Comparison of ENCODE assay signal across 20 cellular contexts in genomic region chr16:67526149-67526732, GRCh38. TPM values are rescaled to one million over a fixed set of nuclear protein-coding genes. Genes with fewer than 3 reads are reported as not detected.
DNase-seq lines count a peak whose midpoint lies in the region; ATAC-seq and TF ChIP-seq lines count a peak whose summit lies in the region.
"Had no signal": no experiment of that assay in that cellular context is flagged by ENCODE, and none has a peak within 500 bp of the region (broad histone marks: within the 10 kb centered on the region; RNA-seq: fewer than 3 reads in every experiment).

No MANE protein-coding gene starts in this region.

- no peak overlapping the region for H3K23ac ChIP-seq in IMR-90 (ENCODE audit: low read depth, low read length)

- WGBS in IMR-90 (ENCODE audit: extremely low coverage in 2 of 2, insufficient read length in 1 of 2), 2 experiments: no CpG with 5 or more reads among the region's 3 CpGs
- 72 to 79% methylated on average over 2 of the region's 3 CpGs for WGBS in mesodermal cell (ENCODE audit: insufficient coverage in 2 of 2), 2 experiments
- WGBS in esophagus muscularis mucosa: 83% methylated on average over 3 of the region's 3 CpGs

- H4K5ac ChIP-seq in IMR-90 (ENCODE audit: low read depth, low read length): no peak overlapping the region

- no peak for TF ChIP-seq RAD21 in IMR-90 (IDR thresholded peaks at IDR 0.05; ENCODE audit: low read length)

- peaks cover 37 to 77% (median 63%) of the 10 kb centered on the region in 10 experiments for H3K4me1 ChIP-seq in BLaER1 treated with 17β-estradiol and CSF1 and Interleukin-3, amounts not matched to agents 10 nM and 100 nM
- peaks cover 13% of the 10 kb centered on the region for H3K4me1 ChIP-seq in IMR-90 (ENCODE audit: control insufficient read depth, insufficient read depth, low read length)
- H3K4me1 ChIP-seq in mesodermal cell (ENCODE audit: control insufficient read depth, insufficient read depth, low read length, poor library complexity, severe bottlenecking): peaks cover 38% of the 10 kb centered on the region
- H3K4me1 ChIP-seq in esophagus muscularis mucosa: peaks cover 21 to 36% (median 33%) of the 10 kb centered on the region in 4 donors

- peak overlapping the region; percentile 7; the same call in 1 of the 2 replicates for H3K4ac ChIP-seq in IMR-90 (ENCODE audit: low read depth, low read length)

- no peaks in the 10 kb centered on the region for H3K36me3 ChIP-seq in BLaER1 treated with 17β-estradiol and CSF1 and Interleukin-3, amounts not matched to agents 10 nM and 100 nM
- H3K36me3 ChIP-seq in IMR-90 (ENCODE audit: control insufficient read depth, insufficient read depth, low read length): no peaks in the 10 kb centered on the region
- H3K36me3 ChIP-seq in mesodermal cell (ENCODE audit: control insufficient read depth, insufficient read depth, low read length): no peaks in the 10 kb centered on the region
- no peaks in the 10 kb centered on the region for H3K36me3 ChIP-seq in esophagus muscularis mucosa
- H3K36me3 ChIP-seq: WERI-Rb-1 had no signal

- no peak overlapping the region for H3K18ac ChIP-seq in IMR-90 (ENCODE audit: low read depth, low read length)

- H4K91ac ChIP-seq in IMR-90 (ENCODE audit: insufficient read depth, low read depth, low read length): no peak overlapping the region

- no peak overlapping the region; the same call in 1 of the 2 replicates for H2BK120ac ChIP-seq in IMR-90 (ENCODE audit: low read depth, low read length)

- in situ Hi-C loops in IMR-90 (cut with MboI; ENCODE audit: low sequenced_read_pairs): loop anchor here (10.0 to 25.0 kb wide), 2 partner anchors 139 to 411 kb away; partner anchors contain the start of genes ACD, C16orf86, CTRL and ENKD1

- no peak overlapping the region for H3K56ac ChIP-seq in IMR-90 (ENCODE audit: extremely low read depth, insufficient read depth, low read length)

- no peaks in the 10 kb centered on the region for H3K27me3 ChIP-seq in BLaER1 treated with 17β-estradiol and CSF1 and Interleukin-3, amounts not matched to agents 10 nM and 100 nM
- H3K27me3 ChIP-seq in IMR-90 (ENCODE audit: control insufficient read depth, insufficient read depth, low read length): no peaks in the 10 kb centered on the region
- no peaks in the 10 kb centered on the region for H3K27me3 ChIP-seq in esophagus muscularis mucosa

- H3K4me3 ChIP-seq in BLaER1 treated with 17β-estradiol and CSF1 and Interleukin-3, amounts not matched to agents 10 nM and 100 nM: no peak overlapping the region
- H3K4me3 ChIP-seq in IMR-90 (ENCODE audit: insufficient read depth, low read depth, low read length): no peak overlapping the region
- H3K4me3 ChIP-seq in mesodermal cell (ENCODE audit: extremely low read depth, insufficient read depth, low read length, poor library complexity, severe bottlenecking): no peak overlapping the region
- H3K4me3 ChIP-seq in esophagus muscularis mucosa: no peak overlapping the region

- peak overlapping the region in 2 of 5 experiments; percentile 71 to 77 for H3K27ac Mint-ChIP-seq in brain
- H3K27ac Mint-ChIP-seq: activated CD8-positive, alpha-beta memory T cell treated with anti-CD3 and anti-CD28 coated beads, Interleukin-2, amount 10 ng/mL, durations not matched to agents 7 days and 5 days; stimulated activated naive CD8-positive, alpha-beta T cell treated with anti-CD3 and anti-CD28 coated beads, Interleukin-15, Interleukin-2, amounts not matched to agents 100 ng/mL and 50 ng/mL, for 24 hours had no signal

- no peak overlapping the region for H2AFZ ChIP-seq in IMR-90 (replicated peaks; ENCODE audit: low read length, poor library complexity)

- POLR2A ChIA-PET in IMR-90 (lab: Charles Lee; ENCODE audit: unreplicated experiment): no interaction called here

- no peak overlapping the region for H2BK20ac ChIP-seq in IMR-90 (ENCODE audit: low read depth, low read length)

- peaks cover 0 to 6% (median 0%) of the 10 kb centered on the region in 5 experiments for H3K9me3 Mint-ChIP-seq in brain
- H3K9me3 Mint-ChIP-seq: stimulated activated naive CD8-positive, alpha-beta T cell treated with anti-CD3 and anti-CD28 coated beads, Interleukin-15, Interleukin-2, amounts not matched to agents 100 ng/mL and 50 ng/mL, for 24 hours had no signal

- TF ChIP-seq POLR2A in IMR-90 (IDR thresholded peaks at IDR 0.05; ENCODE audit: low read depth, low read length): no peak
- no peak for TF ChIP-seq POLR2A in esophagus muscularis mucosa (IDR thresholded peaks at IDR 0.05; ENCODE audit: low read depth)

- peak overlapping the region; percentile 51; the same call in 1 of the 2 replicates for H2AK5ac ChIP-seq in IMR-90 (ENCODE audit: low read depth, low read length)

- H3K9me3 ChIP-seq in BLaER1 treated with 17β-estradiol and CSF1 and Interleukin-3, amounts not matched to agents 10 nM and 100 nM (replicated peaks in 1 of 11): no peaks in the 10 kb centered on the region
- H3K9me3 ChIP-seq in IMR-90 (ENCODE audit: control insufficient read depth, insufficient read depth, low read length): no peaks in the 10 kb centered on the region
- no peaks in the 10 kb centered on the region for H3K9me3 ChIP-seq in mesodermal cell (ENCODE audit: control insufficient read depth, low read length)
- no peaks in the 10 kb centered on the region for H3K9me3 ChIP-seq in esophagus muscularis mucosa

- H3K27me3 Mint-ChIP-seq in brain: peaks cover 16% of the 10 kb centered on the region

- H3K4me2 ChIP-seq in BLaER1 treated with 17β-estradiol and CSF1 and Interleukin-3, amounts not matched to agents 10 nM and 100 nM: peak overlapping the region; percentile 36 to 68 (median 57); a peak in 20 of 22 replicates
- no peak overlapping the region for H3K4me2 ChIP-seq in IMR-90 (ENCODE audit: low read depth, low read length)

- H3K79me1 ChIP-seq in IMR-90 (ENCODE audit: low read depth in 1 of 2, low read length in 2 of 2): peaks cover 16 to 19% of the 10 kb centered on the region in 2 experiments; a peak in 3 of 4 replicates

- peak overlapping the region in 4 of 5 experiments; percentile 36 to 71 (median 52) for H3K4me3 Mint-ChIP-seq in brain
- H3K4me3 Mint-ChIP-seq: activated CD8-positive, alpha-beta memory T cell treated with anti-CD3 and anti-CD28 coated beads, Interleukin-2, amount 10 ng/mL, durations not matched to agents 7 days and 5 days; stimulated activated naive CD8-positive, alpha-beta T cell treated with anti-CD3 and anti-CD28 coated beads, Interleukin-15, Interleukin-2, amounts not matched to agents 100 ng/mL and 50 ng/mL, for 24 hours had no signal

- no peak overlapping the region for H4K8ac ChIP-seq in IMR-90 (ENCODE audit: low read depth in 2 of 2, low read length in 2 of 2)

- TF ChIP-seq CTCF in IMR-90 (conservative IDR thresholded peaks at IDR 0.05; ENCODE audit: low read depth, low read length) (no peak), brain (conservative IDR thresholded peaks at IDR 0.05) (no peak), esophagus muscularis mucosa (IDR thresholded peaks at IDR 0.05) (no peak)

- no peak for TF ChIP-seq EP300 in esophagus muscularis mucosa (IDR thresholded peaks at IDR 0.05)

- peaks cover 8% of the 10 kb centered on the region for H3K9me1 ChIP-seq in IMR-90 (ENCODE audit: insufficient read depth, low read length)

- H3K14ac ChIP-seq in IMR-90 (replicated peaks; ENCODE audit: low read depth, low read length): peak overlapping the region; percentile 19; the same call in 1 of the 2 replicates

- peaks cover 0 to 23% (median 13%) of the 10 kb centered on the region in 11 experiments; a peak in 18 of 22 replicates for H4K20me1 ChIP-seq in BLaER1 treated with 17β-estradiol and CSF1 and Interleukin-3, amounts not matched to agents 10 nM and 100 nM
- H4K20me1 ChIP-seq in IMR-90 (ENCODE audit: insufficient read depth, low read length): peaks cover 12% of the 10 kb centered on the region

- no peaks in the 10 kb centered on the region for H3K36me3 Mint-ChIP-seq in brain
- H3K36me3 Mint-ChIP-seq: activated CD8-positive, alpha-beta memory T cell treated with anti-CD3 and anti-CD28 coated beads, Interleukin-2, amount 10 ng/mL, durations not matched to agents 7 days and 5 days; naive thymus-derived CD4-positive, alpha-beta T cell had no signal

- no peak overlapping the region for H2BK5ac ChIP-seq in IMR-90 (ENCODE audit: low read depth, low read length, poor library complexity, severe bottlenecking)

- peak overlapping the region; percentile 58 for H2AK9ac ChIP-seq in IMR-90 (replicated peaks; ENCODE audit: low read depth, low read length, poor library complexity)

- H3K4me1 Mint-ChIP-seq in brain: peaks cover 32% of the 10 kb centered on the region

- CTCF ChIA-PET in IMR-90 (lab: Yijun Ruan, JAX): interaction anchor here (0.8 kb wide), 1 partner anchor 30 kb away, joined by 3 read pairs; no protein-coding TSS in a partner anchor

- H3K9ac ChIP-seq in BLaER1 treated with 17β-estradiol and CSF1 and Interleukin-3, amounts not matched to agents 10 nM and 100 nM: peak overlapping the region in 4 of 11 experiments; percentile 2 to 28 (median 11); a peak in 3 of 22 replicates
- H3K9ac ChIP-seq in IMR-90 (ENCODE audit: low read depth, low read length): no peak overlapping the region

- no TSS peak for BruUV-seq in IMR-90 (replicated peaks; lab: Mats Ljungman, UMichigan)

- peak; percentile 61 for DNase-seq in IMR-90
- no peak for DNase-seq in cerebellar nuclear complex (lab: John Stamatoyannopoulos, UW)
- no peak for DNase-seq in cerebellum (ENCODE audit: low spot score)
- DNase-seq in esophagus muscularis mucosa (ENCODE audit: extremely low spot score): no peak
- DNase-seq in DMS53 (lab: John Stamatoyannopoulos, UW): no peak
- DNase-seq: activated CD8-positive, alpha-beta memory T cell treated with anti-CD3 and anti-CD28 coated beads, Interleukin-2, amount 10 ng/mL, durations not matched to agents 7 days and 5 days; activated naive CD4-positive, alpha-beta T cell treated with anti-CD3 and anti-CD28 coated beads, Interleukin-2, amount 50 U/mL, for 16 hours; DMS79; H7; head of caudate nucleus; naive thymus-derived CD4-positive, alpha-beta T cell; WERI-Rb-1 had no signal

- intact Hi-C loops in IMR-90 (cut with micrococcal nuclease): loop anchor here (10.0 kb wide), 1 partner anchor 279 kb away; the partner anchor contains the start of genes RANBP10 and TSNAXIP1
- intact Hi-C loops in esophagus muscularis mucosa (cut with DNase I): no loop called here

- no peak overlapping the region for H2BK15ac ChIP-seq in IMR-90 (ENCODE audit: low read depth, low read length)

- no peak for ATAC-seq in IMR-90 (ENCODE audit: low read depth)
- ATAC-seq: activated CD8-positive, alpha-beta memory T cell treated with anti-CD3 and anti-CD28 coated beads, Interleukin-2, amount 10 ng/mL, durations not matched to agents 7 days and 5 days; naive thymus-derived CD4-positive, alpha-beta T cell; SK-N-SH treated with all-trans-retinoic acid at 6 μM for 48 hours had no signal

- dilution Hi-C loops in IMR-90 (cut with HindIII; ENCODE audit: low sequenced_read_pairs, unreplicated experiment): no loop called here

- H3K27ac ChIP-seq in BLaER1 treated with 17β-estradiol and CSF1 and Interleukin-3, amounts not matched to agents 10 nM and 100 nM: no peak overlapping the region
- H3K27ac ChIP-seq in IMR-90 (ENCODE audit: insufficient read depth, low read length): no peak overlapping the region
- peak overlapping the region; percentile 45 for H3K27ac ChIP-seq in mesodermal cell (ENCODE audit: low read depth, low read length, severe bottlenecking)
- H3K27ac ChIP-seq in esophagus muscularis mucosa (replicated peaks in 1 of 4): no peak overlapping the region
- H3K27ac ChIP-seq: WERI-Rb-1 had no signal

RNA-seq across cellular contexts. Expression of gene RIPOR1, which starts 2.4 kb away (rescaled TPM):
- total RNA-seq in IMR-90 (2012; rRNA removed) (9.5 and 15.8 TPM in 2 replicates), cerebellum (31.1 TPM), esophagus muscularis mucosa (100 to 1,000 TPM in 1 of 4 donors, 10 to 100 TPM in 3; 63.1 to 108 (median 68.4) TPM)
- polyA plus RNA-seq in IMR-90 (2012; rRNA removed) (33.0 and 41.3 TPM in 2 replicates), brain (ENCODE audit: insufficient read depth, low read depth, low replicate concordance) (64.2 TPM)
- 26.4 and 33.2 TPM in 2 replicates for polyA plus RNA-seq in IMR-90 (2012; cell fraction: cytosol; rRNA removed)
- polyA plus RNA-seq in IMR-90 (2012; cell fraction: nucleus; rRNA removed; ENCODE audit: low replicate concordance): 96.6 and 172 TPM in 2 replicates
- polyA plus RNA-seq in mesodermal cell (2013, experiment 1 of 2): 63.3 TPM
- 57.3 TPM for polyA plus RNA-seq in mesodermal cell (2013, experiment 2 of 2)

RNA-seq across cellular contexts. Expression of gene CTCF, which starts 36.1 kb away (rescaled TPM):
- 22.8 and 26.4 TPM in 2 replicates for total RNA-seq in IMR-90 (2012; rRNA removed)
- polyA plus RNA-seq in IMR-90 (2012; rRNA removed): 16.1 and 16.7 TPM in 2 replicates
- polyA plus RNA-seq in IMR-90 (2012; cell fraction: cytosol; rRNA removed): 5.6 and 8.3 TPM in 2 replicates
- polyA plus RNA-seq in IMR-90 (2012; cell fraction: nucleus; rRNA removed; ENCODE audit: low replicate concordance): 5.5 and 15.8 TPM in 2 replicates
- 58.2 TPM for polyA plus RNA-seq in brain (ENCODE audit: insufficient read depth, low read depth, low replicate concordance)
- 41.5 TPM for polyA plus RNA-seq in mesodermal cell (2013, experiment 1 of 2)
- polyA plus RNA-seq in mesodermal cell (2013, experiment 2 of 2): 40.7 TPM
- total RNA-seq in cerebellum: 44.8 TPM
- total RNA-seq in esophagus muscularis mucosa: 10 to 100 TPM; 27.5 to 46.3 (median 38.5) TPM

RNA-seq across cellular contexts. Expression of gene AGRP, which starts 42.9 kb away (rescaled TPM):
- not detected in 2 replicates for total RNA-seq in IMR-90 (2012; rRNA removed)
- polyA plus RNA-seq in IMR-90 (2012; rRNA removed): not detected in 2 replicates
- not detected in 2 replicates for polyA plus RNA-seq in IMR-90 (2012; cell fraction: cytosol; rRNA removed)
- polyA plus RNA-seq in IMR-90 (2012; cell fraction: nucleus; rRNA removed; ENCODE audit: low replicate concordance): not detected in 2 replicates
- 0.49 TPM for polyA plus RNA-seq in brain (ENCODE audit: insufficient read depth, low read depth, low replicate concordance)
- polyA plus RNA-seq in mesodermal cell (2013, experiment 1 of 2): not detected
- not detected for polyA plus RNA-seq in mesodermal cell (2013, experiment 2 of 2)
- total RNA-seq in cerebellum: not detected
- total RNA-seq in esophagus muscularis mucosa: not detected
- total RNA-seq: activated CD8-positive, alpha-beta memory T cell treated with anti-CD3 and anti-CD28 coated beads, Interleukin-2, amount 10 ng/mL, durations not matched to agents 7 days and 5 days; chondrocyte; endothelial cell of umbilical vein; naive thymus-derived CD4-positive, alpha-beta T cell; NCI-H460 had no signal
- polyA plus RNA-seq: endothelial cell of umbilical vein; naive thymus-derived CD4-positive, alpha-beta T cell had no signal

RNA-seq across cellular contexts. Expression of gene ATP6V0D1, which starts 45.3 kb away (rescaled TPM):
- total RNA-seq in IMR-90 (2012; rRNA removed): 112 and 128 TPM in 2 replicates
- polyA plus RNA-seq in IMR-90 (2012; rRNA removed): 123 and 124 TPM in 2 replicates
- 207 and 212 TPM in 2 replicates for polyA plus RNA-seq in IMR-90 (2012; cell fraction: cytosol; rRNA removed)
- 94.6 and 127 TPM in 2 replicates for polyA plus RNA-seq in IMR-90 (2012; cell fraction: nucleus; rRNA removed; ENCODE audit: low replicate concordance)
- 208 TPM for polyA plus RNA-seq in brain (ENCODE audit: insufficient read depth, low read depth, low replicate concordance)
- 64.5 TPM for polyA plus RNA-seq in mesodermal cell (2013, experiment 1 of 2)
- polyA plus RNA-seq in mesodermal cell (2013, experiment 2 of 2): 59.7 TPM
- 74.9 TPM for total RNA-seq in cerebellum
- total RNA-seq in esophagus muscularis mucosa: 100 to 1,000 TPM; 103 to 131 (median 119) TPM
